ENCODE assay signal across 22 cellular contexts in genomic region chr7:67764312-67764711, GRCh38.
"Had no signal": no experiment of that assay in that cellular context is flagged by ENCODE, and none has a peak within 500 bp of the region (broad histone marks: within the 10 kb centered on the region; RNA-seq: fewer than 3 reads in every experiment).

No MANE protein-coding gene starts in this region.

- H3K4me1 ChIP-seq: heart right ventricle, thyroid gland had no signal

- H3K9me3 ChIP-seq: thyroid gland had no signal

- H3K36me3 ChIP-seq: heart right ventricle, thyroid gland had no signal

- H3K36me3 Mint-ChIP-seq: activated CD8-positive, alpha-beta memory T cell treated with anti-CD3 and anti-CD28 coated beads, Interleukin-2, amount 10 ng/mL, durations not matched to agents 7 days and 5 days; activated naive CD4-positive, alpha-beta T cell treated with anti-CD3 and anti-CD28 coated beads, Interleukin-2, amount 10 ng/mL, durations not matched to agents 7 days and 5 days had no signal

- H3K27me3 ChIP-seq: thyroid gland had no signal

- H3K4me1 Mint-ChIP-seq: activated CD4-positive, alpha-beta memory T cell treated with anti-CD3 and anti-CD28 coated beads, Interleukin-2, amount 10 ng/mL, durations not matched to agents 7 days and 5 days; activated CD4-positive, alpha-beta T cell treated with anti-CD3 and anti-CD28 coated beads, Interleukin-2, amount 10 ng/mL, durations not matched to agents 24 days and 14 days; activated CD8-positive, alpha-beta memory T cell treated with anti-CD3 and anti-CD28 coated beads, Interleukin-2, amount 10 ng/mL, durations not matched to agents 7 days and 5 days; activated naive CD4-positive, alpha-beta T cell treated with anti-CD3 and anti-CD28 coated beads, Interleukin-2, amount 10 ng/mL, durations not matched to agents 7 days and 5 days; activated naive CD8-positive, alpha-beta T cell treated with anti-CD3 and anti-CD28 coated beads, Interleukin-2, amount 50 U/mL, for 24 hours; nephron progenitor cell had no signal

- DNase-seq: activated CD4-positive, alpha-beta memory T cell treated with anti-CD3 and anti-CD28 coated beads, Interleukin-2, amount 10 ng/mL, durations not matched to agents 7 days and 5 days; activated CD4-positive, alpha-beta T cell treated with anti-CD3 and anti-CD28 coated beads, Interleukin-2, amount 10 ng/mL, durations not matched to agents 24 days and 14 days; activated CD8-positive, alpha-beta memory T cell treated with anti-CD3 and anti-CD28 coated beads, Interleukin-2, amount 10 ng/mL, durations not matched to agents 7 days and 5 days; activated effector memory CD4-positive, alpha-beta T cell treated with anti-CD3 and anti-CD28 coated beads, Interleukin-2, amount 50 U/mL, for 16 hours; activated naive CD4-positive, alpha-beta T cell treated with anti-CD3 and anti-CD28 coated beads, Interleukin-2, amount 10 ng/mL, durations not matched to agents 7 days and 5 days; activated naive CD8-positive, alpha-beta T cell treated with anti-CD3 and anti-CD28 coated beads, Interleukin-2, amount 50 U/mL, for 24 hours; activated T-cell treated with anti-CD3 and anti-CD28 coated beads for 4 hours; effector CD4-positive, alpha-beta T cell; heart right ventricle; kidney; left ventricle myocardium superior; midbrain; nephron progenitor cell; nucleus accumbens; posterior cingulate gyrus; stimulated activated CD4-positive, alpha-beta T cell treated with anti-CD3 and anti-CD28 coated beads, Interleukin-4, amount 100 ng/mL, for 24 hours; substantia nigra; thyroid gland had no signal

- H3K27ac Mint-ChIP-seq: activated CD4-positive, alpha-beta memory T cell treated with anti-CD3 and anti-CD28 coated beads, Interleukin-2, amount 10 ng/mL, durations not matched to agents 7 days and 5 days; activated CD4-positive, alpha-beta T cell treated with anti-CD3 and anti-CD28 coated beads, Interleukin-2, amount 10 ng/mL, durations not matched to agents 24 days and 14 days; activated CD8-positive, alpha-beta memory T cell treated with anti-CD3 and anti-CD28 coated beads, Interleukin-2, amount 10 ng/mL, durations not matched to agents 7 days and 5 days; activated naive CD4-positive, alpha-beta T cell treated with anti-CD3 and anti-CD28 coated beads, Interleukin-2, amount 10 ng/mL, durations not matched to agents 7 days and 5 days; activated naive CD8-positive, alpha-beta T cell treated with anti-CD3 and anti-CD28 coated beads, Interleukin-2, amount 50 U/mL, for 24 hours; dendritic cell treated with granulocyte-macrophage colony-stimulating factor and Interleukin-4, amounts not matched to agents 40 ng/mL and 50 ng/mL, for 4 days; nephron progenitor cell; stimulated activated naive CD8-positive, alpha-beta T cell treated with anti-CD3 and anti-CD28 coated beads, Interleukin-15, Interleukin-2, amounts not matched to agents 100 ng/mL and 50 ng/mL, for 24 hours had no signal

- H3K4me3 ChIP-seq: heart right ventricle, thyroid gland had no signal

- H3K27me3 Mint-ChIP-seq: activated CD4-positive, alpha-beta memory T cell treated with anti-CD3 and anti-CD28 coated beads, Interleukin-2, amount 10 ng/mL, durations not matched to agents 7 days and 5 days; activated CD4-positive, alpha-beta T cell treated with anti-CD3 and anti-CD28 coated beads, Interleukin-2, amount 10 ng/mL, durations not matched to agents 24 days and 14 days; activated CD8-positive, alpha-beta memory T cell treated with anti-CD3 and anti-CD28 coated beads, Interleukin-2, amount 10 ng/mL, durations not matched to agents 7 days and 5 days; activated naive CD4-positive, alpha-beta T cell treated with anti-CD3 and anti-CD28 coated beads, Interleukin-2, amount 10 ng/mL, durations not matched to agents 7 days and 5 days; activated naive CD8-positive, alpha-beta T cell treated with anti-CD3 and anti-CD28 coated beads, Interleukin-2, amount 50 U/mL, for 24 hours; dendritic cell treated with granulocyte-macrophage colony-stimulating factor and Interleukin-4, amounts not matched to agents 40 ng/mL and 50 ng/mL, for 4 days; stimulated activated naive CD8-positive, alpha-beta T cell treated with anti-CD3 and anti-CD28 coated beads, Interleukin-15, Interleukin-2, amounts not matched to agents 100 ng/mL and 50 ng/mL, for 24 hours had no signal

- H3K4me3 Mint-ChIP-seq: activated CD4-positive, alpha-beta memory T cell treated with anti-CD3 and anti-CD28 coated beads, Interleukin-2, amount 10 ng/mL, durations not matched to agents 7 days and 5 days; activated CD4-positive, alpha-beta T cell treated with anti-CD3 and anti-CD28 coated beads, Interleukin-2, amount 10 ng/mL, durations not matched to agents 24 days and 14 days; activated CD8-positive, alpha-beta memory T cell treated with anti-CD3 and anti-CD28 coated beads, Interleukin-2, amount 10 ng/mL, durations not matched to agents 7 days and 5 days; activated naive CD4-positive, alpha-beta T cell treated with anti-CD3 and anti-CD28 coated beads, Interleukin-2, amount 10 ng/mL, durations not matched to agents 7 days and 5 days; activated naive CD8-positive, alpha-beta T cell treated with anti-CD3 and anti-CD28 coated beads, Interleukin-2, amount 50 U/mL, for 24 hours; dendritic cell treated with granulocyte-macrophage colony-stimulating factor and Interleukin-4, amounts not matched to agents 40 ng/mL and 50 ng/mL, for 4 days; nephron progenitor cell; stimulated activated naive CD8-positive, alpha-beta T cell treated with anti-CD3 and anti-CD28 coated beads, Interleukin-15, Interleukin-2, amounts not matched to agents 100 ng/mL and 50 ng/mL, for 24 hours had no signal

- H3K27ac ChIP-seq: heart right ventricle, thyroid gland, VCaP had no signal

- ATAC-seq: activated CD4-positive, CD25-positive, alpha-beta regulatory T cell treated with anti-CD3 and anti-CD28 coated beads, Interleukin-2, amount 50 U/mL, for 24 hours; activated CD8-positive, alpha-beta memory T cell treated with anti-CD3 and anti-CD28 coated beads, Interleukin-2, amount 10 ng/mL, durations not matched to agents 7 days and 5 days; activated naive CD8-positive, alpha-beta T cell treated with anti-CD3 and anti-CD28 coated beads, Interleukin-2, amount 50 U/mL, for 24 hours; heart right ventricle; left ventricle myocardium superior had no signal
